10 cellular contexts compared by ENCODE assay signal in genomic region chr1:207807395-207808321, GRCh38. TPM values are rescaled to one million over a fixed set of nuclear protein-coding genes. Genes with fewer than 3 reads are reported as not detected.
DNase-seq lines count a peak whose midpoint lies in the region; ATAC-seq lines count a peak whose summit lies in the region.
"Had no signal": no experiment of that assay in that cellular context is flagged by ENCODE, and none has a peak within 500 bp of the region (broad histone marks: within the 10 kb centered on the region; RNA-seq: fewer than 3 reads in every experiment).

No MANE protein-coding gene starts in this region.

- DNase-seq in NCI-H226, result peak; percentile 48
- DNase-seq in cerebellum (ENCODE audit: low spot score), result peak; percentile 43
- DNase-seq in naive B cell, result peak; percentile 63
- no peak for DNase-seq in NK-92 (lab: John Stamatoyannopoulos, UW; ENCODE audit: unreplicated experiment)
- no peak for DNase-seq in AG20443 (ENCODE audit: low spot score)
- no peak for DNase-seq in UCSD-AML1 (lab: John Stamatoyannopoulos, UW; ENCODE audit: unreplicated experiment)
- DNase-seq: NCI-H2171 had no signal

- H3K4me3 ChIP-seq in BLaER1, result no peak overlapping the region

- no peaks in the 10 kb centered on the region for H4K20me1 ChIP-seq in BLaER1

- no peaks in the 10 kb centered on the region for H3K9me3 ChIP-seq in BLaER1

- ATAC-seq in naive B cell (ENCODE audit: low read depth in 2 of 2) (peak; percentile 76 to 81), GM19395 (IDR thresholded peaks at IDR 0.05; ENCODE audit: unreplicated experiment) (no peak)

- peaks cover 30% of the 10 kb centered on the region for H3K4me1 ChIP-seq in BLaER1

- H3K27ac Mint-ChIP-seq in naive B cell, result peak overlapping the region; percentile 76 to 96 (median 94)
- H3K27ac Mint-ChIP-seq: activated T-helper 2 cell treated with anti-CD3 and anti-CD28 coated beads, Interferon-gamma antibody, Interleukin-2, Interleukin-4, amounts not matched to agents 10 μg/mL and 5 μg/mL and 100 μg/mL, durations not matched to agents 14 hours and 24 hours and 36 hours had no signal

- no peaks in the 10 kb centered on the region for H3K27me3 ChIP-seq in BLaER1

- peaks cover 0 to 2% (median 0%) of the 10 kb centered on the region in 7 donors for H3K9me3 Mint-ChIP-seq in naive B cell
- H3K9me3 Mint-ChIP-seq: activated T-helper 2 cell treated with anti-CD3 and anti-CD28 coated beads, Interferon-gamma antibody, Interleukin-2, Interleukin-4, amounts not matched to agents 10 μg/mL and 5 μg/mL and 100 μg/mL, durations not matched to agents 14 hours and 24 hours and 36 hours had no signal

- H3K4me3 Mint-ChIP-seq in naive B cell, result peak overlapping the region in 7 of 8 donors; percentile 35 to 77 (median 56)

- H3K36me3 Mint-ChIP-seq in naive B cell, result peaks cover 9 to 32% of the 10 kb centered on the region in 2 donors

- 0 out of 2 replicates have a peak overlapping the region, but pooled peaks have one; percentile 6 for H3K27ac ChIP-seq in BLaER1

- peak overlapping the region; percentile 65 for H3K4me2 ChIP-seq in BLaER1

- H3K4me1 Mint-ChIP-seq in naive B cell, result peaks cover 47 to 57% (median 49%) of the 10 kb centered on the region in 3 donors

- peaks cover 82% of the 10 kb centered on the region for H3K36me3 ChIP-seq in BLaER1

- no peaks in the 10 kb centered on the region for H3K27me3 Mint-ChIP-seq in naive B cell

- no peak overlapping the region for H3K9ac ChIP-seq in BLaER1

RNA-seq across cellular contexts. Expression of gene CD46, which starts 55.8 kb away (rescaled TPM):
- 121 TPM for total RNA-seq in cerebellum
- polyA plus RNA-seq in naive B cell (ENCODE audit: low read depth in 6 of 6), result 100 to 1,000 TPM in 3 of 6 donors, 10 to 100 TPM in 3; 75.9 to 140 (median 98.2) TPM

Comparison
In these comparisons a context has a peak if more than half of its experiments do, and no peak if none do; other contexts are left out.
1. DNase-seq: peak in NCI-H226 (single experiment), cerebellum (single experiment) and naive B cell (single experiment); none in NK-92 (single experiment), AG20443 (single experiment) and UCSD-AML1 (single experiment).